23 cellular contexts compared by ENCODE assay signal in the genomic region with DNA sequence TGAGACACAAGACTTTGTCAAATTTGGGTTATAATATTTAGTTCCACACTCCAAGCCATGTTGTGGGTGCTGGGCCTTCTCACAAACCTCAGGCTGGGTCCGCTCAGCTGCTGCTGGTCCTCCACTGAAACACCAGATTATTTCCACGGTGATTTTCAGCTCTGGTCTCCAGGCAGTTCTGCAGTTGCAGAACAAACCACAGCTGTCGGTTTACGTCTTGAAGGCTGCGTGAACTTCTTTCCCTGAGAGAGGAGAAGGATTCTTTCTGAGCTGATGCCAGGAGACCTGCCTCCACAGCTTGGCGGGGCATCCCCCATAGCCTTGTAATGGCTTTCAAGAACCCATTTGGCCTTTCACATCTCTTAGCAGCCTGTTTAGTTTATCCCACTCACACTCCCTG. TPM values are rescaled to one million over a fixed set of nuclear protein-coding genes. Genes with fewer than 3 reads are reported as not detected.
"Had no signal": no experiment of that assay in that cellular context is flagged by ENCODE, and none has a peak within 500 bp of the region (broad histone marks: within the 10 kb centered on the region; RNA-seq: fewer than 3 reads in every experiment).

No MANE protein-coding gene starts in this region.

- DNase-seq: KBM-7, NCI-H1092, NCI-H1105 treated with DMSO at 0.1 percent for 48 hours, NCI-H1417 treated with DMSO at 0.1 percent for 48 hours, NCI-H146, NCI-H1694 treated with DMSO at 0.1 percent for 48 hours, NCI-H2029, NCI-H2081 treated with DMSO at 0.1 percent for 48 hours, NCI-H2171, NCI-H226, NCI-H446, NCI-H510A, NCI-H524 treated with DMSO at 0.1 percent for 48 hours, NCI-H69, NCI-H774, RPMI8226, SHP77 treated with DMSO at 0.1 percent for 48 hours had no signal

- FAIRE-seq: HTR-8/SVneo, RCC 7860 had no signal

- H3K27ac ChIP-seq: HL-60, SJCRH30 had no signal

- H3K4me3 ChIP-seq: SJCRH30 had no signal

- H3K27me3 ChIP-seq: SJCRH30 had no signal

- H3K9me3 ChIP-seq: SJCRH30 had no signal

- ATAC-seq: SK-N-SH treated with all-trans-retinoic acid at 6 μM for 48 hours had no signal

- H3K36me3 ChIP-seq: SJCRH30 had no signal

- H3K4me1 ChIP-seq: SJCRH30 had no signal

RNA-seq across cellular contexts. Expression of gene GALNT15, which starts 16.2 kb away (rescaled TPM):
- polyA plus RNA-seq: IgD-negative memory B cell had no signal
